Comparison of ENCODE assay signal across 33 cellular contexts in the genomic region with DNA sequence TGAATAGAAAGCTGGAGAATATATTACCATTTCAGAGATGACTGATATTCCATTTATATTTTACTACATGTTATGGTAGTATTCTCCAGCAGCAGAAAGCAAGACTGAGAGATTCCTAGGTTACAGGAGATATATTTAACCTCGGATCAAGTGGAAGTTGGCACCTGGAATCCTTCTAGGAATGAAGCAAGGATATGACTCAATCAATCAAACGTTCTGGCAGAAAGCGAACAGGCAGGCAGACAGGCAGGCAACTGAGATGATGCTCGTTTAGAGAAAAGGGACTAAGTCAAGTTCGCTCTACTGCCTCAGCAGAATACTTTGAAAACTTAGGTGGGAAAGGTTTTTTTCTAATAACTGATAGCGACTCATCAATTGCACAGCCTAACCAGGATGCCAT. TPM values are rescaled to one million over a fixed set of nuclear protein-coding genes. Genes with fewer than 3 reads are reported as not detected.
"Had no signal": no experiment of that assay in that cellular context is flagged by ENCODE, and none has a peak within 500 bp of the region (broad histone marks: within the 10 kb centered on the region; RNA-seq: fewer than 3 reads in every experiment).

No MANE protein-coding gene starts in this region.

- H3K36me3 ChIP-seq: adrenal gland, brain microvascular endothelial cell had no signal

- H3K9me3 ChIP-seq: adrenal gland, body of pancreas had no signal

- H3K4me3 ChIP-seq: adrenal gland, body of pancreas had no signal

- ATAC-seq: activated CD8-positive, alpha-beta T cell treated with anti-CD3 and anti-CD28 coated beads for 36 hours; activated naive CD4-positive, alpha-beta T cell treated with anti-CD3 and anti-CD28 coated beads, Interleukin-2, amount 50 U/mL, for 72 hours; activated T-cell treated with anti-CD3 and anti-CD28 coated beads, Interleukin-2, amount 50 U/mL, for 4 hours; activated T-cell treated with anti-CD3 and anti-CD28 coated beads, Interleukin-2, amount 50 U/mL, for 72 hours; activated T-helper 17 cell treated with anti-CD3 and anti-CD28 coated beads, Interleukin-2, amount 50 U/mL, for 72 hours; body of pancreas had no signal

- DNase-seq: activated B cell treated with CpG ODN at 0.5 μM for 24 hours; activated CD4-positive, alpha-beta memory T cell treated with anti-CD3 and anti-CD28 coated beads for 36 hours; activated CD4-positive, alpha-beta T cell treated with anti-CD3 and anti-CD28 coated beads for 4 hours; activated CD4-positive, alpha-beta T cell treated with anti-CD3 and anti-CD28 coated beads, Interleukin-2, amount 10 ng/mL, durations not matched to agents 24 days and 14 days; activated CD4-positive, alpha-beta T cell treated with anti-CD3 and anti-CD28 coated beads, Interleukin-2, amount 50 U/mL, for 1 hour; activated CD4-positive, alpha-beta T cell treated with anti-CD3 and anti-CD28 coated beads, Interleukin-2, amount 50 U/mL, for 4 hours; activated CD4-positive, CD25-positive, alpha-beta regulatory T cell treated with anti-CD3 and anti-CD28 coated beads, Interleukin-2, amount 50 U/mL, for 72 hours; activated CD8-positive, alpha-beta memory T cell treated with anti-CD3 and anti-CD28 coated beads, Interleukin-2, amount 50 U/mL, for 4 hours; activated CD8-positive, alpha-beta T cell treated with anti-CD3 and anti-CD28 coated beads for 36 hours; activated effector memory CD4-positive, alpha-beta T cell treated with anti-CD3 and anti-CD28 coated beads, Interleukin-2, amount 50 U/mL, for 16 hours; activated gamma-delta T cell treated with Interleukin-2 at 50 U/mL for 16 hours; activated naive CD4-positive, alpha-beta T cell; activated naive CD4-positive, alpha-beta T cell treated with anti-CD3 and anti-CD28 coated beads for 36 hours; activated naive CD4-positive, alpha-beta T cell treated with anti-CD3 and anti-CD28 coated beads, Interleukin-2, amount 50 U/mL, for 16 hours; activated naive CD8-positive, alpha-beta T cell treated with anti-CD3 and anti-CD28 coated beads for 36 hours; activated T-cell treated with anti-CD3 and anti-CD28 coated beads for 4 hours; activated T-cell treated with anti-CD3 and anti-CD28 coated beads, Interleukin-2, amount 50 U/mL, for 1 hour; activated T-cell treated with anti-CD3 and anti-CD28 coated beads, Interleukin-2, amount 50 U/mL, for 4 hours; activated T-cell treated with anti-CD3 and anti-CD28 coated beads, Interleukin-2, amount 50 U/mL, for 72 hours; adrenal gland; amniotic stem cell; aorta; body of pancreas; brain microvascular endothelial cell; central memory CD4-positive, alpha-beta T cell; T-helper 2 cell; T-helper 9 cell had no signal

- H3K27ac ChIP-seq: adrenal gland, body of pancreas, brain microvascular endothelial cell, VCaP had no signal

- H3K4me1 ChIP-seq: adrenal gland, body of pancreas had no signal

- H3K27me3 ChIP-seq: adrenal gland, body of pancreas, brain microvascular endothelial cell had no signal

RNA-seq across cellular contexts. Expression of gene PAK5, which starts 46.2 kb away (rescaled TPM):
- total RNA-seq: activated B cell treated with CpG ODN at 0.5 μM for 24 hours; activated CD4-positive, alpha-beta memory T cell treated with anti-CD3 and anti-CD28 coated beads for 36 hours; activated CD4-positive, alpha-beta T cell treated with anti-CD3 and anti-CD28 coated beads, Interleukin-2, amount 10 ng/mL, durations not matched to agents 24 days and 14 days; activated CD8-positive, alpha-beta memory T cell treated with anti-CD3 and anti-CD28 coated beads for 36 hours; activated CD8-positive, alpha-beta T cell treated with anti-CD3 and anti-CD28 coated beads for 36 hours; activated naive CD4-positive, alpha-beta T cell treated with anti-CD3 and anti-CD28 coated beads for 36 hours; activated naive CD4-positive, alpha-beta T cell treated with anti-CD3 and anti-CD28 coated beads, Interleukin-2, amount 50 U/mL, for 72 hours; activated naive CD8-positive, alpha-beta T cell treated with anti-CD3 and anti-CD28 coated beads for 36 hours; activated T-cell treated with anti-CD3 and anti-CD28 coated beads, Interleukin-2, amount 50 U/mL, for 4 hours; activated T-cell treated with anti-CD3 and anti-CD28 coated beads, Interleukin-2, amount 50 U/mL, for 72 hours; activated T-helper 1 cell treated with anti-CD3 and anti-CD28 coated beads, Interleukin-12 subunit alpha, Interleukin-12 subunit beta, Interleukin-2, Interleukin-4 antibody, amounts not matched to agents 30 ng/mL and 10 ng/mL and 1 ng/mL, durations not matched to agents 14 hours and 24 hours and 36 hours; activated T-helper 17 cell treated with anti-CD3 and anti-CD28 coated beads, Interleukin-2, amount 50 U/mL, for 72 hours; cardiac septum had no signal
